Comparison of ENCODE assay signal across 11 cellular contexts in the genomic region with DNA sequence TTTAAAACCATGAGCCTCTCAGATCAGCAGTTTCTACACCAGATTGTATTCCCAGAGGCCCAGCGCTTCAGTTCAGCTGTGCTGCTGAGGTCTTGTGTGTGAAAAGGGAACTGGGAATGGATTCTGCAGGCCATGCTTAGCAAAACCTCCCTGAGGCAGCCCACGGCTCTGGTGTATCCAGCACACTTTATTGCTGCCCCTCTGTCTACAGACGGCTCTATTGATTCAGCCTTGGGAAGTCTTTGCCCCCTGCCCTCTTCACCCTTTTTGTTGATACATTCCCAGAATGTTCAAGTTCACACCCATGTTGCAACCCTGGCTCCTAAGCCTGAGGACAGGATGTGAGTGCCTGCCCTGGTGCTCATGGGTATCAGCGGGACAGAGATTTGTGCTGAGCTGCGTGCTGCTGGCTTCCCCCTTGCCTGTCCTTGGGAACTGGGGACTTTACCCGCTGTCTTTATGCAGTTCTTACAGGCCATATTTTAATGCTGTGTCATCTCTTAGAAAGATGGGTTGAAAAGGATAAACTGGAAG. TPM values are rescaled to one million over a fixed set of nuclear protein-coding genes. Genes with fewer than 3 reads are reported as not detected.
DNase-seq lines count a peak whose midpoint lies in the region; ATAC-seq and TF ChIP-seq lines count a peak whose summit lies in the region.
"Had no signal": no experiment of that assay in that cellular context is flagged by ENCODE, and none has a peak within 500 bp of the region (broad histone marks: within the 10 kb centered on the region; RNA-seq: fewer than 3 reads in every experiment).

No MANE protein-coding gene starts in this region.

- TF ChIP-seq CTCF in thyroid gland (IDR thresholded peaks at IDR 0.05) = no peak

- 80 to 84% methylated on average over 6 of the region's 6 CpGs for WGBS in thyroid gland, 2 donors

- DNase-seq in foreskin melanocyte (peak; percentile 31), retina (peak; percentile 37), thyroid gland (no peak), epidermal melanocyte (ENCODE audit: insufficient read length, low spot score) (no peak)
- no peak for DNase-seq in stimulated activated CD8-positive, alpha-beta memory T cell treated with anti-CD3 and anti-CD28 coated beads, Interleukin-4, amount 100 ng/mL, for 48 hours
- DNase-seq: EL, NCI-H1436 treated with DMSO at 0.1 percent for 48 hours, occipital lobe had no signal

- ATAC-seq in GM19452 (IDR thresholded peaks at IDR 0.05; ENCODE audit: unreplicated experiment) (peak; percentile 69), HG03354 (IDR thresholded peaks at IDR 0.05; ENCODE audit: poor library complexity, severe bottlenecking, unreplicated experiment) (peak; percentile 73), HG03565 (IDR thresholded peaks at IDR 0.05; ENCODE audit: unreplicated experiment) (no peak)

- peak overlapping the region in 1 of 3 donors; percentile 21 for H3K27ac ChIP-seq in thyroid gland

- intact Hi-C loops in thyroid gland (cut with DNase I) = no loop called here

- H3K27me3 ChIP-seq in thyroid gland = no peaks in the 10 kb centered on the region

- H3K9me3 ChIP-seq in thyroid gland = no peaks in the 10 kb centered on the region

- peaks cover 6 to 21% of the 10 kb centered on the region in 2 donors for H3K4me1 ChIP-seq in thyroid gland

- H3K4me3 ChIP-seq in thyroid gland (replicated peaks in 1 of 3) = no peak overlapping the region

- no peaks in the 10 kb centered on the region for H3K36me3 ChIP-seq in thyroid gland

- no peak for TF ChIP-seq POLR2A in thyroid gland (IDR thresholded peaks at IDR 0.05)

RNA-seq across cellular contexts. Expression of a gene that starts 37.3 kb away (rescaled TPM):
- 10 to 100 TPM; 28.2 to 52.3 (median 37.9) TPM for total RNA-seq in thyroid gland

Comparison
In these comparisons a context has a peak if more than half of its experiments do, and no peak if none do; other contexts are left out.
1. DNase-seq: peak in foreskin melanocyte (single experiment) and retina (single experiment); none in thyroid gland (0 of 2), epidermal melanocyte (single experiment) and stimulated activated CD8-positive, alpha-beta memory T cell treated with anti-CD3 and anti-CD28 coated beads, Interleukin-4, amount 100 ng/mL, for 48 hours (single experiment).